In the genomic region with DNA sequence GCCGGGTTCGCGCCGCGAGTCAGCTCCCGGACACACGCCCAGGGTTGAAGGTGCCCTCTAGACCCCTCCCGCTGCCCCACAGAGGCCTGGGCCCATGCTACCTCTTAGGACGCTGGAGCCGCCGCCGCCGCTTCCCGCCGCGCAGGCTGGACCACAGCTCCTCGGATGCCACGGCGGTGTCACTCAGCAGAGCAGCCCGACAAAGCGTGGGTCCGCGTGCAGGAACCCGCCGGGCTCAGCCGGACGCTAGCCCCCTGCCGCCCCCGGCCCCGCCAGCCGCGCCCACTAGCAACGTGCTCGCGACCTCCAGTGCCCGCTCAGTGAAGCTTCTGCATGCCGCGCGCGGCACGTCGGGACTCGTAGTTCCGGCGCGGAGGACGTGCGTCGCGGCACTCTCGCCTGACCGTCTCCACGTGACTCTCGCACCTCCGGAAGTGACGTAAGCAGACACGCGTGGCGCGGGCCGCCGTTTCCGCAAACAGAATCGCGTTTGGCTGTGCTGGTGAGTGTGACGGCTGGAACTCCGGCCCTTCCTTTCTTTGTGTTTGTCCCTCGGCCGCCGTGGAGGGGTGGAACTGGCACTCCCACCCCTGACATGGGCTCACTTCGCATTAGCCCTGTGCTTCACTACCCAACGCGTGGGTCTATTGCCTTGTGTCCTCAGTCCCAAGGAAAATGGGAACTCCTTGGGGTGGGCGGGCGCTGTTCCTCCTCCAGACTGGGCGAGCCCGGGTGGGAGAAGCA, we compare ENCODE assay signal across 8 cellular contexts. TPM values are rescaled to one million over a fixed set of nuclear protein-coding genes. Genes with fewer than 3 reads are reported as not detected.
DNase-seq lines count a peak whose midpoint lies in the region; ATAC-seq and TF ChIP-seq lines count a peak whose summit lies in the region.

Gene FAM210A, minus strand, starts transcription at position 331 of the 744 bp plus-strand sequence. CDS start 44,481 bp downstream, outside the sequence.
Gene RNMT, plus strand, starts transcription at position 446 of the 744 bp plus-strand sequence. CDS start 4,845 bp downstream, outside the sequence.

- no peaks in the 10 kb centered on the region for H3F3A ChIP-seq in OCI-LY1 (ENCODE audit: insufficient read depth, low read length)

- peak within 1 kb of the TSS; percentile 95 for H3K4me2 ChIP-seq in OCI-LY1 (ENCODE audit: low read length)

- peak within 1 kb of the TSS; percentile 95 for H3K4me3 ChIP-seq in HUES64 (ENCODE audit: low read length)
- H3K4me3 ChIP-seq in OCI-LY1 (ENCODE audit: low read depth, low read length, poor library complexity, severe bottlenecking), result peak within 1 kb of the TSS; percentile 73

- H3K9me3 ChIP-seq in HUES64 (ENCODE audit: insufficient read depth, low read depth, low read length) (no peaks in the 10 kb centered on the region), OCI-LY1 (ENCODE audit: low read length) (no peaks in the 10 kb centered on the region)

- H3K4me1 Mint-ChIP-seq in endothelial cell (ENCODE audit: unreplicated experiment), result peaks cover 20% of the 10 kb centered on the region
- H3K4me1 Mint-ChIP-seq in mesothelial cell of epicardium, result peaks cover 33% of the 10 kb centered on the region

- TF ChIP-seq CTCF in OCI-LY1 (IDR thresholded peaks at IDR 0.05; ENCODE audit: low read length), result peak; percentile 47; the same call in 1 of the 2 replicates
- TF ChIP-seq CTCF in endothelial cell (IDR thresholded peaks at IDR 0.05; ENCODE audit: unreplicated experiment), result no peak
- TF ChIP-seq CTCF in mesothelial cell of epicardium (IDR thresholded peaks at IDR 0.05; ENCODE audit: unreplicated experiment), result no peak

- H3K4me1 ChIP-seq in HUES64 (ENCODE audit: insufficient read depth, low read length), result peaks cover 8% of the 10 kb centered on the region; the same call in 1 of the 2 replicates
- H3K4me1 ChIP-seq in OCI-LY1 (ENCODE audit: insufficient read depth, low read length, severe bottlenecking), result peaks cover 42% of the 10 kb centered on the region

- H4K20me1 ChIP-seq in OCI-LY1 (ENCODE audit: insufficient read depth, low read length), result no peaks in the 10 kb centered on the region

- no peaks in the 10 kb centered on the region for H3K9me2 ChIP-seq in OCI-LY1 (ENCODE audit: low read depth, low read length)

- H3K27ac ChIP-seq in HUES64 (ENCODE audit: low read depth, low read length) (peak within 1 kb of the TSS; percentile 87), OCI-LY1 (ENCODE audit: low read depth, low read length, poor library complexity, severe bottlenecking) (peak within 1 kb of the TSS; percentile 34)

- H3K27ac Mint-ChIP-seq in endothelial cell (ENCODE audit: unreplicated experiment), result peak within 1 kb of the TSS; percentile 99
- H3K27ac Mint-ChIP-seq in mesothelial cell of epicardium, result peak within 1 kb of the TSS; percentile 100

- no peaks in the 10 kb centered on the region for H3K27me3 ChIP-seq in HUES64 (ENCODE audit: insufficient read depth, low read length)
- no peaks in the 10 kb centered on the region for H3K27me3 ChIP-seq in OCI-LY1 (ENCODE audit: insufficient read depth, low read length)

- H3K79me2 ChIP-seq in OCI-LY1 (ENCODE audit: insufficient read depth, low read length), result peaks cover 90% of the 10 kb centered on the region

- no peaks in the 10 kb centered on the region for H3K9me3 Mint-ChIP-seq in endothelial cell (ENCODE audit: unreplicated experiment)
- peaks cover 4% of the 10 kb centered on the region for H3K9me3 Mint-ChIP-seq in mesothelial cell of epicardium

- peaks cover 6% of the 10 kb centered on the region; the same call in 1 of the 2 replicates for H3K36me3 ChIP-seq in HUES64 (ENCODE audit: insufficient read depth, low read length)
- H3K36me3 ChIP-seq in OCI-LY1 (ENCODE audit: insufficient read depth, low read length), result peaks cover 17% of the 10 kb centered on the region

- H3K9ac ChIP-seq in HUES64 (ENCODE audit: low read depth, low read length), result peak within 1 kb of the TSS; percentile 87
- peak within 1 kb of the TSS; percentile 82 for H3K9ac ChIP-seq in OCI-LY1 (ENCODE audit: low read length)

- DNase-seq in D341Med (ENCODE audit: low spot score) (peak; percentile 98), endothelial cell (ENCODE audit: low spot score) (peak; percentile 93), mesothelial cell of epicardium (ENCODE audit: low spot score in 2 of 2, unreplicated experiment in 2 of 2) (peak; percentile 88 to 94)
- DNase-seq in activated CD8-positive, alpha-beta memory T cell treated with anti-CD3 and anti-CD28 coated beads, Interleukin-2, amount 50 U/mL, for 48 hours, result peak; percentile 97
- peak; percentile 89 to 91 for DNase-seq in stimulated activated CD8-positive, alpha-beta memory T cell treated with anti-CD3 and anti-CD28 coated beads, Interleukin-15, amount 100 ng/mL, for 48 hours (ENCODE audit: low read depth in 2 of 2)

- H3K27me3 Mint-ChIP-seq in endothelial cell (ENCODE audit: unreplicated experiment) (peaks cover 12% of the 10 kb centered on the region), mesothelial cell of epicardium (ENCODE audit: low read depth) (no peaks in the 10 kb centered on the region)

- H3K4me3 Mint-ChIP-seq in endothelial cell (ENCODE audit: unreplicated experiment) (peak within 1 kb of the TSS; percentile 87), mesothelial cell of epicardium (peak within 1 kb of the TSS; percentile 95)

- H3K36me3 Mint-ChIP-seq in endothelial cell (ENCODE audit: low read depth, unreplicated experiment) (peaks cover 6% of the 10 kb centered on the region), mesothelial cell of epicardium (peaks cover 1% of the 10 kb centered on the region)

- 0 out of 2 replicates have a peak within 1 kb of the TSS, but pooled peaks have one; percentile 3 for H2AFZ ChIP-seq in OCI-LY1 (ENCODE audit: low read length)

- ATAC-seq in GM21447 (IDR thresholded peaks at IDR 0.05; ENCODE audit: unreplicated experiment), result peak; percentile 79

- WGBS in HUES64, result under 1% methylated on average over 77 of the region's 77 CpGs

RNA-seq across cellular contexts. Expression of gene FAM210A, which starts in this region (rescaled TPM):
- 17.3 TPM for polyA plus RNA-seq in HUES64 (2013, experiment 1 of 2)
- polyA plus RNA-seq in HUES64 (2013, experiment 2 of 2), result 13.6 TPM
- total RNA-seq in endothelial cell (ENCODE audit: unreplicated experiment) (15.4 TPM), mesothelial cell of epicardium (14.7 to 17.1 TPM (median 16.6 TPM) in 3 replicates)

RNA-seq across cellular contexts. Expression of gene RNMT, which starts in this region (rescaled TPM):
- 37.3 TPM for polyA plus RNA-seq in HUES64 (2013, experiment 1 of 2)
- 41.4 TPM for polyA plus RNA-seq in HUES64 (2013, experiment 2 of 2)
- total RNA-seq in endothelial cell (ENCODE audit: unreplicated experiment) (30.7 TPM), mesothelial cell of epicardium (51.6 to 55.3 TPM (median 52.5 TPM) in 3 replicates)

Comparison
In these comparisons a context has a peak if more than half of its experiments do, and no peak if none do; other contexts are left out.
1. Peak in every context shown above with its lines: DNase-seq, ATAC-seq, H3K4me3 ChIP-seq and H3K27ac ChIP-seq.